9 cellular contexts compared by ENCODE assay signal in the genomic region with DNA sequence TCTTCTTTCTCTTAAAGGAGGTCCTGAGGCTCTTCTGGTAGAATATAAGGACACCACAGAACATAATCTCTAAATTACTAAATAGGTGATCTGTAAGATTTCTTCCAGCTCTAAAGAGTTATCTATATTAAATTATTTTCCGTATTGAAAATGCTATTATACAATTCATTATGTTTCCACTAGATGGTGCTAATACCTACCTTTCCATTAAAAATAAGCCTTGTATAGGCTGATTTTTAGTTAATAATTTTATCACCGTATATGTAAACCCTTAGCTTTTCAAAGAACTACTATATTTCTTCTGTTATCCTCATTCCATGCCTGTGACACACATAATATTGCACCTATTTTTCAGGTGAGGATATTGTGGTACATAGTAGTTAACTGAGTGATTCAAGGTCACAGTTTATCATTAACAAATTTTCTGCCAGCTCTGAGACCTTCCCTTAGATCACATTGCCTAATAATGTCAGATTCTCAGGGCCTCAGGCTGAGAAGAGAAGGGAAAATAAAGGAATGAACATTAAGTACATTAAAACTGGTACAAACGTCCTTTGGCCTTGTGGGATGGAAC.
A peak's percentile ranks its signal among the peaks of the same experiment; 100 is the strongest.
DNase-seq lines count a peak whose midpoint lies in the region; ATAC-seq, FAIRE-seq and TF ChIP-seq lines count a peak whose summit lies in the region.
"Had no signal": no experiment of that assay in that cellular context is flagged by ENCODE, and none has a peak within 500 bp of the region (broad histone marks: within the 10 kb centered on the region; RNA-seq: fewer than 3 reads in every experiment).

No MANE protein-coding gene starts in this region.

- BruUV-seq in K562 (replicated peaks; lab: Mats Ljungman, UMichigan): no TSS peak

- WGBS in K562 (ENCODE audit: insufficient coverage, low coverage, missing lambda C conversion rate): 0% methylated on average over 3 of the region's 3 CpGs

- no peaks in the 10 kb centered on the region for H3K9me1 ChIP-seq in K562 (ENCODE audit: control insufficient read depth, insufficient read depth, low read length)

- H3K79me2 ChIP-seq in K562 (ENCODE audit: control insufficient read depth, insufficient read depth, low read length): no peaks in the 10 kb centered on the region

- TF ChIP-seq CTCF in LNCAP (IDR thresholded peaks at IDR 0.05): peak; percentile 41; the same call in 1 of the 2 replicates
- TF ChIP-seq CTCF in K562 (IDR thresholded peaks at IDR 0.05 in 2 of 3, conservative IDR thresholded peaks at IDR 0.05 in 1 of 3; ENCODE audit: insufficient read depth in 2 of 3, low read depth in 1 of 3, low read length in 3 of 3): peak in 2 of 3 experiments; percentile 8 to 53; a peak in 2 of 6 replicates
- TF ChIP-seq CTCF in GM20000 (IDR thresholded peaks at IDR 0.05; ENCODE audit: extremely low read depth, missing control alignments): no peak

- in situ Hi-C loops in K562 (cut with MboI): loop anchor here (10.0 to 25.0 kb wide), 3 partner anchors 185 to 568 kb away; no protein-coding TSS in a partner anchor

- peak; percentile 50 to 59 for TF ChIP-seq RAD21 in K562 (CRISPR knock-in tag; conservative IDR thresholded peaks at IDR 0.05 in 1 of 2, IDR thresholded peaks at IDR 0.05 in 1 of 2)

- H3K4me3 ChIP-seq in K562: no peak overlapping the region

- H3K4me2 ChIP-seq in K562 (ENCODE audit: insufficient read depth, low read length): no peak overlapping the region

- no peaks in the 10 kb centered on the region for H4K20me1 ChIP-seq in K562 (replicated peaks; ENCODE audit: control insufficient read depth, insufficient read depth, low read length)

- FAIRE-seq in K562 (lab: Jason Lieb, UNC): no peak

- no peak for TF ChIP-seq EP300 in K562 (IDR thresholded peaks at IDR 0.05; ENCODE audit: low read length)

- H3K27me3 Mint-ChIP-seq in activated T-cell treated with anti-CD3 and anti-CD28 coated beads, Interleukin-2, amount 50 U/mL, for 4 hours (ENCODE audit: low read depth): no peaks in the 10 kb centered on the region
- no peaks in the 10 kb centered on the region for H3K27me3 Mint-ChIP-seq in activated naive CD8-positive, alpha-beta T cell treated with anti-CD3 and anti-CD28 coated beads, Interleukin-2, amount 50 U/mL, for 24 hours
- H3K27me3 Mint-ChIP-seq: activated naive CD8-positive, alpha-beta T cell had no signal

- peak; percentile 0 for DNase-seq in EH (ENCODE audit: low read depth)
- peak in 1 of 4 experiments; percentile 9 for DNase-seq in K562 (ENCODE audit: extremely low read depth in 1 of 4, low spot score in 3 of 4)
- DNase-seq in myocyte (ENCODE audit: low read depth): peak; percentile 1
- DNase-seq in activated T-cell treated with anti-CD3 and anti-CD28 coated beads, Interleukin-2, amount 50 U/mL, for 4 hours: no peak
- no peak for DNase-seq in GM20000 (ENCODE audit: low spot score)
- no peak for DNase-seq in activated naive CD8-positive, alpha-beta T cell treated with anti-CD3 and anti-CD28 coated beads, Interleukin-2, amount 50 U/mL, for 24 hours
- DNase-seq: NCI-H1930 had no signal

- no peaks in the 10 kb centered on the region for H3K36me3 Mint-ChIP-seq in activated T-cell treated with anti-CD3 and anti-CD28 coated beads, Interleukin-2, amount 50 U/mL, for 4 hours (ENCODE audit: insufficient read depth)
- no peaks in the 10 kb centered on the region for H3K36me3 Mint-ChIP-seq in activated naive CD8-positive, alpha-beta T cell treated with anti-CD3 and anti-CD28 coated beads, Interleukin-2, amount 50 U/mL, for 24 hours (ENCODE audit: low read depth)
- H3K36me3 Mint-ChIP-seq: activated naive CD8-positive, alpha-beta T cell had no signal

- H3K9ac ChIP-seq in K562 (ENCODE audit: insufficient read depth in 1 of 2, low read depth in 2 of 2, low read length in 2 of 2): no peak overlapping the region

- no peak overlapping the region for H3K27ac ChIP-seq in K562 (ENCODE audit: extremely low read depth, low read depth, low read length)

- no peaks in the 10 kb centered on the region for H3K9me3 ChIP-seq in K562 (replicated peaks; ENCODE audit: control insufficient read depth, insufficient read depth, low read depth, low read length)

- ATAC-seq in K562: no peak
- no peak for ATAC-seq in activated T-cell treated with anti-CD3 and anti-CD28 coated beads, Interleukin-2, amount 50 U/mL, for 4 hours
- no peak for ATAC-seq in activated naive CD8-positive, alpha-beta T cell treated with anti-CD3 and anti-CD28 coated beads, Interleukin-2, amount 50 U/mL, for 24 hours

- H3K27me3 ChIP-seq in K562 (ENCODE audit: control insufficient read depth in 2 of 2, insufficient read depth in 2 of 2, low read length in 2 of 2): no peaks in the 10 kb centered on the region

- no peaks in the 10 kb centered on the region for H3K4me1 Mint-ChIP-seq in activated T-cell treated with anti-CD3 and anti-CD28 coated beads, Interleukin-2, amount 50 U/mL, for 4 hours (ENCODE audit: low read depth)
- no peaks in the 10 kb centered on the region for H3K4me1 Mint-ChIP-seq in activated naive CD8-positive, alpha-beta T cell treated with anti-CD3 and anti-CD28 coated beads, Interleukin-2, amount 50 U/mL, for 24 hours

- no peaks in the 10 kb centered on the region; a peak in 1 of 5 replicates for H3K4me1 ChIP-seq in K562 (replicated peaks in 1 of 2; ENCODE audit: control insufficient read depth in 2 of 2, insufficient read depth in 2 of 2, low read length in 2 of 2)

- intact Hi-C loops in K562 (cut with micrococcal nuclease): loop anchor here (1.0 to 5.0 kb wide), 2 partner anchors 191 to 408 kb away; no protein-coding TSS in a partner anchor

- no peak overlapping the region for H2AFZ ChIP-seq in K562 (ENCODE audit: low read depth, low read length)

- H3K27ac Mint-ChIP-seq in activated naive CD8-positive, alpha-beta T cell treated with anti-CD3 and anti-CD28 coated beads, Interleukin-2, amount 50 U/mL, for 24 hours: no peak overlapping the region
- H3K27ac Mint-ChIP-seq: activated naive CD8-positive, alpha-beta T cell had no signal

- CTCF ChIA-PET in K562 (lab: Yijun Ruan, JAX; ENCODE audit: low intra/inter-chr PET ratio): interaction anchor here (1.0 to 1.4 kb wide), 2 partner anchors 409 to 883 kb away, joined by 3 to 6 read pairs; no protein-coding TSS in a partner anchor

- TF ChIP-seq POLR2A in K562 (conservative IDR thresholded peaks at IDR 0.05): no peak

- H3K36me3 ChIP-seq in K562 (ENCODE audit: control insufficient read depth, insufficient read depth, low read length): no peaks in the 10 kb centered on the region

- no peaks in the 10 kb centered on the region for H3K9me3 Mint-ChIP-seq in activated T-cell treated with anti-CD3 and anti-CD28 coated beads, Interleukin-2, amount 50 U/mL, for 4 hours
- H3K9me3 Mint-ChIP-seq in activated naive CD8-positive, alpha-beta T cell treated with anti-CD3 and anti-CD28 coated beads, Interleukin-2, amount 50 U/mL, for 24 hours: no peaks in the 10 kb centered on the region

- no peak overlapping the region for H3K4me3 Mint-ChIP-seq in activated T-cell treated with anti-CD3 and anti-CD28 coated beads, Interleukin-2, amount 50 U/mL, for 4 hours
- H3K4me3 Mint-ChIP-seq in activated naive CD8-positive, alpha-beta T cell treated with anti-CD3 and anti-CD28 coated beads, Interleukin-2, amount 50 U/mL, for 24 hours: no peak overlapping the region
- H3K4me3 Mint-ChIP-seq: activated naive CD8-positive, alpha-beta T cell had no signal

- POLR2A ChIA-PET in K562 (lab: Yijun Ruan, JAX): no interaction called here

TF ChIP-seq in K562, 482 proteins besides CTCF, POLR2A, EP300 and RAD21:
- TF ChIP-seq, protein P1, sequence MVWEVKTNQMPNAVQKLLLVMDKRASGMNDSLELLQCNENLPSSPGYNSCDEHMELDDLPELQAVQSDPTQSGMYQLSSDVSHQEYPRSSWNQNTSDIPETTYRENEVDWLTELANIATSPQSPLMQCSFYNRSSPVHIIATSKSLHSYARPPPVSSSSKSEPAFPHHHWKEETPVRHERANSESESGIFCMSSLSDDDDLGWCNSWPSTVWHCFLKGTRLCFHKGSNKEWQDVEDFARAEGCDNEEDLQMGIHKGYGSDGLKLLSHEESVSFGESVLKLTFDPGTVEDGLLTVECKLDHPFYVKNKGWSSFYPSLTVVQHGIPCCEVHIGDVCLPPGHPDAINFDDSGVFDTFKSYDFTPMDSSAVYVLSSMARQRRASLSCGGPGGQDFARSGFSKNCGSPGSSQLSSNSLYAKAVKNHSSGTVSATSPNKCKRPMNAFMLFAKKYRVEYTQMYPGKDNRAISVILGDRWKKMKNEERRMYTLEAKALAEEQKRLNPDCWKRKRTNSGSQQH (CRISPR knock-in tag; IDR thresholded peaks at IDR 0.05): no peak
- TF ChIP-seq, protein P2, sequence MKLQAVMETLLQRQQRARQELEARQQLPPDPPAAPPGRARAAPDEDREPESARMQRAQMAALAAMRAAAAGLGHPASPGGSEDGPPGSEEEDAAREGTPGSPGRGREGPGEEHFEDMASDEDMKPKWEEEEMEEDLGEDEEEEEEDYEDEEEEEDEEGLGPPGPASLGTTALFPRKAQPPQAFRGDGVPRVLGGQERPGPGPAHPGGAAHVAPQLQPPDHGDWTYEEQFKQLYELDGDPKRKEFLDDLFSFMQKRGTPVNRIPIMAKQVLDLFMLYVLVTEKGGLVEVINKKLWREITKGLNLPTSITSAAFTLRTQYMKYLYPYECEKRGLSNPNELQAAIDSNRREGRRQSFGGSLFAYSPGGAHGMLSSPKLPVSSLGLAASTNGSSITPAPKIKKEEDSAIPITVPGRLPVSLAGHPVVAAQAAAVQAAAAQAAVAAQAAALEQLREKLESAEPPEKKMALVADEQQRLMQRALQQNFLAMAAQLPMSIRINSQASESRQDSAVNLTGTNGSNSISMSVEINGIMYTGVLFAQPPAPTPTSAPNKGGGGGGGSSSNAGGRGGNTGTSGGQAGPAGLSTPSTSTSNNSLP (IDR thresholded peaks at IDR 0.05; ENCODE audit: borderline replicate concordance, low read depth, low read length): 0 out of 2 replicates have a peak, but pooled peaks have one; percentile 40
- no peak for TF ChIP-seq NBN (IDR thresholded peaks at IDR 0.05; ENCODE audit: low read depth)
TF ChIP-seq in K562: peak in this region for 1.

Comparison
In these comparisons a context has a peak if more than half of its experiments do, and no peak if none do; other contexts are left out.
1. DNase-seq: peak in EH (single experiment) and myocyte (single experiment); none in activated T-cell treated with anti-CD3 and anti-CD28 coated beads, Interleukin-2, amount 50 U/mL, for 4 hours (single experiment), GM20000 (single experiment) and activated naive CD8-positive, alpha-beta T cell treated with anti-CD3 and anti-CD28 coated beads, Interleukin-2, amount 50 U/mL, for 24 hours (single experiment).